Comparison of ENCODE assay signal across 1 cellular context in genomic region chr12:120495723-120496352, GRCh38.
TF ChIP-seq lines count a peak whose summit lies in the region.

TSS of gene DYNLL1 (plus strand) at chr12:120496113. CDS start at chr12:120496422, 309 bp downstream.

TF ChIP-seq in HEK293, 187 proteins besides CTCF, POLR2A, EP300 and RAD21 (continued from another document):
- TF ChIP-seq TSHZ1 (tag by site-specific recombination; IDR thresholded peaks at IDR 0.05; ENCODE audit: borderline replicate concordance) = no peak
- peak; percentile 70 for TF ChIP-seq KLF8 (tag by site-specific recombination; IDR thresholded peaks at IDR 0.05)
- no peak for TF ChIP-seq ZNF521 (tag by site-specific recombination; IDR thresholded peaks at IDR 0.05)
- TF ChIP-seq ZNF2 (tag by site-specific recombination; IDR thresholded peaks at IDR 0.05) = no peak
- peak; percentile 96 for TF ChIP-seq OSR2 (tag by site-specific recombination; IDR thresholded peaks at IDR 0.05)
- peak; percentile 78 for TF ChIP-seq KLF9 (tag by site-specific recombination; IDR thresholded peaks at IDR 0.05; ENCODE audit: low read depth)
- TF ChIP-seq ZNF621 (tag by site-specific recombination; IDR thresholded peaks at IDR 0.05) = peak; percentile 99
- peak; percentile 70; the same call in 1 of the 2 replicates for TF ChIP-seq GLIS1 (tag by site-specific recombination; IDR thresholded peaks at IDR 0.05)
- no peak for TF ChIP-seq ZNF747 (tag by site-specific recombination; IDR thresholded peaks at IDR 0.05)
- peak; percentile 90 for TF ChIP-seq IKZF3 (tag by site-specific recombination; IDR thresholded peaks at IDR 0.05)
- no peak for TF ChIP-seq ZNF513 (tag by site-specific recombination; IDR thresholded peaks at IDR 0.05)
- TF ChIP-seq ZNF311 (tag by site-specific recombination; IDR thresholded peaks at IDR 0.05; ENCODE audit: borderline replicate concordance) = no peak
- TF ChIP-seq ZNF692 (tag by site-specific recombination; IDR thresholded peaks at IDR 0.05) = 0 out of 2 replicates have a peak, but pooled peaks have one; percentile 24
- no peak for TF ChIP-seq ZNF423 (tag by site-specific recombination; IDR thresholded peaks at IDR 0.05)
- TF ChIP-seq ZNF16 (tag by site-specific recombination; IDR thresholded peaks at IDR 0.05; ENCODE audit: low read depth) = no peak
- no peak for TF ChIP-seq ZNF48 (tag by site-specific recombination; IDR thresholded peaks at IDR 0.05)
- TF ChIP-seq KLF10 (tag by site-specific recombination; IDR thresholded peaks at IDR 0.05) = peak; percentile 49; the same call in 1 of the 2 replicates
- TF ChIP-seq ZNF335 (tag by site-specific recombination; conservative IDR thresholded peaks at IDR 0.05) = peak; percentile 74
